Comparison of ENCODE assay signal across 25 cellular contexts in the genomic region with DNA sequence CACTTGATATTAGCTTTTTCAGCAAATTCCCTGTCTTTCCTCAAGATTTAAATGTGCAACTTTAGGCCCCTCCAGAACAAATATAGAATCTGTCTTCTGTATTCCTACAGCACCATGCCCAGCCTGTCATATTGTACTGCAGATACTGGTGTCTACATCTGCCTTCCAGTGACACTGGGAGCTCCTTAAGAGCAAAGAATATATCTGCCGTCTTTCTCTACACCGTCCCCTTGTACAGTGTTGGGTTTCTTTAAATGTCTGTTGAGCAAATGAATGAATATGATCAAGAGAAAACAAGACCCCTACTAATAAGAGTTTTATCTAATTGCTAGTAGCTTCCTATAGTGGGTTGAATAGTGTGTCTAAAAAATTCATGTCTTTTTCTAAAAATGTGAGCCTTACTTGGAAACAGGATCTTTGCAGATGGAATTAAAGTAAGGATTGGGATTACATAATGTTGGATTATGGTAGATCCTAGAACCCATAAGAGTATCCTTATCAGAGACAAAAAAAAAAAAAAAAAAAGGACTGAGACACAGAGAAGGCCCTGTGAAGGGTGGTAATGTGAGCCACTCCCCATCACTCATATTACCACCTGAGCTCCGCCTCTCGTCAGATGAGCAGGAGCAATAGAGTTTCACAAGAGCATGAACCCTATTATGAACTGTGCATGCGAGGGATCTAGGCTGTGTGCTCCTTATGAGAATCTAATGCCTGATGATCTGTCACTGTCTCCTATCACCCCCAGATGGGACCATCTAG.
"Had no signal": no experiment of that assay in that cellular context is flagged by ENCODE, and none has a peak within 500 bp of the region (broad histone marks: within the 10 kb centered on the region; RNA-seq: fewer than 3 reads in every experiment).

No MANE protein-coding gene starts in this region.

- H3K36me3 ChIP-seq: left ventricle myocardium inferior, ovary, right atrium auricular region, suprapubic skin, thoracic aorta, tibial artery, upper lobe of right lung had no signal

- H3K9me3 Mint-ChIP-seq: natural killer cell treated with Interleukin-12 subunit alpha and Interleukin-12 subunit beta and Interleukin-15 and Interleukin-18, amount 100 ng/mL, for 72 hours had no signal

- H3K4me3 ChIP-seq: left ventricle myocardium inferior, lung, mucosa of descending colon, ovary, right atrium auricular region, skin epidermis, suprapubic skin, thoracic aorta, tibial artery, upper lobe of right lung had no signal

- H3K9me3 ChIP-seq: left ventricle myocardium inferior, mucosa of descending colon, ovary, right atrium auricular region, suprapubic skin, thoracic aorta, tibial artery, upper lobe of right lung had no signal

- H3K4me3 Mint-ChIP-seq: memory B cell; naive thymus-derived CD4-positive, alpha-beta T cell; natural killer cell treated with Interleukin-12 subunit alpha and Interleukin-12 subunit beta and Interleukin-15 and Interleukin-18, amount 100 ng/mL, for 72 hours; stimulated activated naive B cell treated with anti-CD40 and anti-IgM and Interleukin-4, amounts not matched to agents 10 μg/mL and 1 μg/mL and 100 μg/mL, for 72 hours; stimulated activated naive CD8-positive, alpha-beta T cell treated with anti-CD3 and anti-CD28 coated beads, Interleukin-15, Interleukin-2, amounts not matched to agents 100 ng/mL and 50 ng/mL, for 24 hours had no signal

- FAIRE-seq: urothelium cell line had no signal

- H3K27me3 Mint-ChIP-seq: memory B cell; naive thymus-derived CD4-positive, alpha-beta T cell; natural killer cell treated with Interleukin-12 subunit alpha and Interleukin-12 subunit beta and Interleukin-15 and Interleukin-18, amount 100 ng/mL, for 72 hours; progenitor cell of endocrine pancreas; stimulated activated naive B cell treated with anti-CD40 and anti-IgM and Interleukin-4, amounts not matched to agents 10 μg/mL and 1 μg/mL and 100 μg/mL, for 72 hours; stimulated activated naive CD8-positive, alpha-beta T cell treated with anti-CD3 and anti-CD28 coated beads, Interleukin-15, Interleukin-2, amounts not matched to agents 100 ng/mL and 50 ng/mL, for 24 hours had no signal

- H3K27me3 ChIP-seq: ovary, right atrium auricular region, suprapubic skin, tibial artery, upper lobe of right lung had no signal

- H3K36me3 Mint-ChIP-seq: natural killer cell treated with Interleukin-12 subunit alpha and Interleukin-12 subunit beta and Interleukin-15 and Interleukin-18, amount 100 ng/mL, for 72 hours had no signal

- H3K27ac ChIP-seq: left ventricle myocardium inferior, ovary, right atrium auricular region, skin epidermis, suprapubic skin, thoracic aorta, tibial artery, upper lobe of right lung had no signal

- H3K27ac Mint-ChIP-seq: memory B cell; naive thymus-derived CD4-positive, alpha-beta T cell; natural killer cell treated with Interleukin-12 subunit alpha and Interleukin-12 subunit beta and Interleukin-15 and Interleukin-18, amount 100 ng/mL, for 72 hours; progenitor cell of endocrine pancreas; stimulated activated naive B cell treated with anti-CD40 and anti-IgM and Interleukin-4, amounts not matched to agents 10 μg/mL and 1 μg/mL and 100 μg/mL, for 72 hours; stimulated activated naive CD8-positive, alpha-beta T cell treated with anti-CD3 and anti-CD28 coated beads, Interleukin-15, Interleukin-2, amounts not matched to agents 100 ng/mL and 50 ng/mL, for 24 hours had no signal

- ATAC-seq: mucosa of descending colon; naive thymus-derived CD4-positive, alpha-beta T cell; natural killer cell treated with Interleukin-12 subunit alpha and Interleukin-12 subunit beta and Interleukin-15 and Interleukin-18, amount 100 ng/mL, for 72 hours; sciatic nerve; stimulated activated naive B cell treated with anti-CD40 and anti-IgM and Interleukin-4, amounts not matched to agents 10 μg/mL and 1 μg/mL and 100 μg/mL, for 72 hours; upper lobe of right lung had no signal

- DNase-seq: islet precursor cell; left ventricle myocardium inferior; midbrain; mucosa of descending colon; naive thymus-derived CD4-positive, alpha-beta T cell; ovary; stimulated activated CD4-positive, alpha-beta T cell treated with anti-CD3 and anti-CD28 coated beads, Interleukin-12 subunit alpha, Interleukin-12 subunit beta, amount 100 ng/mL, for 4 hours; stimulated activated CD4-positive, alpha-beta T cell treated with anti-CD3 and anti-CD28 coated beads, Interleukin-15, amount 100 ng/mL, for 24 hours; stimulated activated CD4-positive, alpha-beta T cell treated with anti-CD3 and anti-CD28 coated beads, Interleukin-2, amount 100 ng/mL, for 24 hours; stimulated activated CD4-positive, alpha-beta T cell treated with anti-CD3 and anti-CD28 coated beads, Interleukin-4, amount 100 ng/mL, for 1 hour; stimulated activated naive B cell treated with anti-CD40 and anti-IgM and Interleukin-4, amounts not matched to agents 10 μg/mL and 1 μg/mL and 100 μg/mL, for 72 hours; tibial artery; trophoblast cell; upper lobe of right lung had no signal
